9 cellular contexts compared by ENCODE assay signal in genomic region chr6:2858678-2859324, GRCh38. TPM values are rescaled to one million over a fixed set of nuclear protein-coding genes. Genes with fewer than 3 reads are reported as not detected.
DNase-seq lines count a peak whose midpoint lies in the region; ATAC-seq, FAIRE-seq and TF ChIP-seq lines count a peak whose summit lies in the region.
"Had no signal": no experiment of that assay in that cellular context is flagged by ENCODE, and none has a peak within 500 bp of the region (broad histone marks: within the 10 kb centered on the region; RNA-seq: fewer than 3 reads in every experiment).

No MANE protein-coding gene starts in this region.

- H3K27ac ChIP-seq in dorsolateral prefrontal cortex (peak overlapping the region in 46 of 59 donors; percentile 8 to 78 (median 54)), psoas muscle (peak overlapping the region; percentile 38)

- no peaks in the 10 kb centered on the region for H3K36me3 ChIP-seq in psoas muscle (ENCODE audit: insufficient read depth in 1 of 2, low read depth in 1 of 2)

- peak; percentile 61 for FAIRE-seq in GM12891 (lab: Jason Lieb, UNC)
- FAIRE-seq: islet of Langerhans had no signal

- 54 to 57% (median 56%) methylated on average over 5 of the region's 5 CpGs for WGBS in psoas muscle, 3 donors

- intact Hi-C loops in dorsolateral prefrontal cortex (cut with DNase I) (loop anchor here in 1 of 2 donors (5.0 kb wide), 1 partner anchor 44 kb away; the partner anchor contains the start of gene SERPINB9), psoas muscle (cut with DNase I) (no loop called here)

- DNase-seq in GM12891 (ENCODE audit: insufficient read length, low spot score) (no peak), T-helper 1 cell (peak; percentile 40 to 84 (median 60)), dorsolateral prefrontal cortex (no peak), psoas muscle (no peak), UCSD-AML1 (lab: John Stamatoyannopoulos, UW; ENCODE audit: unreplicated experiment) (no peak), NCI-H2081 (lab: John Stamatoyannopoulos, UW) (no peak), SHP77 (lab: John Stamatoyannopoulos, UW) (no peak)

- peak overlapping the region in 7 of 59 donors; percentile 0 to 23 (median 15) for H3K4me3 ChIP-seq in dorsolateral prefrontal cortex
- peak overlapping the region; percentile 5 for H3K4me3 ChIP-seq in psoas muscle

- H3K27me3 ChIP-seq in dorsolateral prefrontal cortex (no peaks in the 10 kb centered on the region), psoas muscle (ENCODE audit: insufficient read depth in 3 of 3, low read length in 2 of 3) (no peaks in the 10 kb centered on the region)

- TF ChIP-seq CTCF in dorsolateral prefrontal cortex (IDR thresholded peaks at IDR 0.05 in 54 of 56, conservative IDR thresholded peaks at IDR 0.05 in 2 of 56; ENCODE audit: low read depth in 1 of 56, partially characterized antibody in 56 of 56) (no peak), psoas muscle (IDR thresholded peaks at IDR 0.05) (no peak)

- ATAC-seq in psoas muscle (no peak), GM18907 (IDR thresholded peaks at IDR 0.05; ENCODE audit: unreplicated experiment) (no peak)

- peaks cover 7% of the 10 kb centered on the region for H3K4me1 ChIP-seq in psoas muscle

- H3K9me3 ChIP-seq in psoas muscle = no peaks in the 10 kb centered on the region

- TF ChIP-seq POLR2A in GM12891 (IDR thresholded peaks at IDR 0.05; ENCODE audit: low read depth, low read length) = peak; percentile 70; the same call in 1 of the 2 replicates

TF ChIP-seq in GM12891, 5 proteins besides CTCF, POLR2A, EP300 and RAD21:
- no peak for TF ChIP-seq SPI1 (IDR thresholded peaks at IDR 0.05; ENCODE audit: low read depth, low read length)
- TF ChIP-seq TAF1 (IDR thresholded peaks at IDR 0.05; ENCODE audit: low read depth, low read length) = peak; percentile 19; the same call in 1 of the 2 replicates
- TF ChIP-seq POLR2AphosphoS5 (IDR thresholded peaks at IDR 0.05; ENCODE audit: low read depth, low read length) = peak; percentile 64
- TF ChIP-seq POU2F2 (IDR thresholded peaks at IDR 0.05; ENCODE audit: low read depth, low read length) = 0 out of 2 replicates have a peak, but pooled peaks have one; percentile 32

RNA-seq across cellular contexts. Expression of gene SERPINB1, which starts 17.1 kb away (rescaled TPM):
- polyA plus RNA-seq in GM12891 (2012; ENCODE audit: low read depth, missing spikeins) = 0.99 TPM
- total RNA-seq in dorsolateral prefrontal cortex (10 to 100 TPM in 86 of 120 experiments, 1 to 10 TPM in 34; 5.2 to 34.5 (median 12.1) TPM), psoas muscle (10 to 100 TPM; 10.2 to 62.0 (median 52.2) TPM)
- 100 to 1,000 TPM in 1 of 3 donors, 10 to 100 TPM in 2; 28.1 to 131 (median 33.4) TPM for polyA plus RNA-seq in psoas muscle

RNA-seq across cellular contexts. Expression of gene SERPINB9, which starts 44.3 kb away (rescaled TPM):
- 5.6 TPM for polyA plus RNA-seq in GM12891 (2012; ENCODE audit: low read depth, missing spikeins)
- total RNA-seq in dorsolateral prefrontal cortex (10 to 100 TPM in 114 of 120 experiments, 1 to 10 TPM in 6; 8.0 to 22.0 (median 14.4) TPM), psoas muscle (1 to 10 TPM; 1.9 to 3.1 (median 2.2) TPM)
- polyA plus RNA-seq in psoas muscle = 1 to 10 TPM in 2 of 3 donors, under 1 TPM in 1; 0.74 to 1.1 (median 1.0) TPM

Comparison
In these comparisons a context has a peak if more than half of its experiments do, and no peak if none do; other contexts are left out.
1. DNase-seq: peak in T-helper 1 cell (5 of 5); none in GM12891 (single experiment), dorsolateral prefrontal cortex (0 of 10), psoas muscle (0 of 2), UCSD-AML1 (single experiment), NCI-H2081 (0 of 2) and SHP77 (0 of 2).